Comparison of ENCODE assay signal across 8 cellular contexts in genomic region chr15:72670656-72671352, GRCh38. TPM values are rescaled to one million over a fixed set of nuclear protein-coding genes. Genes with fewer than 3 reads are reported as not detected.
DNase-seq lines count a peak whose midpoint lies in the region; ATAC-seq, FAIRE-seq and TF ChIP-seq lines count a peak whose summit lies in the region.
"Not testable (repeated sequence)": the region's sequence is repeated elsewhere in the genome, so short reads cannot be mapped to it uniquely, and the experiment has no call there.

No MANE protein-coding gene starts in this region.

- H3K9me3 ChIP-seq in iPS-18c (ENCODE audit: control insufficient read depth, insufficient read depth, low read length); tibial artery: not testable (repeated sequence)

- H3K4me1 Mint-ChIP-seq in central memory CD8-positive, alpha-beta T cell = not testable (repeated sequence)

- H3K9ac ChIP-seq in rectal smooth muscle tissue (ENCODE audit: low read length) = not testable (repeated sequence)

- not testable (repeated sequence) for H3K27me3 ChIP-seq in rectal smooth muscle tissue (ENCODE audit: control insufficient read depth, insufficient read depth, low read length)
- peaks cover 0 to 12% of the 10 kb centered on the region in 2 donors for H3K27me3 ChIP-seq in tibial artery

- H3K27me3 Mint-ChIP-seq in central memory CD8-positive, alpha-beta T cell = peaks cover 21% of the 10 kb centered on the region

- peak; percentile 95 for ATAC-seq in central memory CD8-positive, alpha-beta T cell (replicated peaks; ENCODE audit: extremely low read depth, poor library complexity, severe bottlenecking)

- not testable (repeated sequence) for H3K27ac ChIP-seq in rectal smooth muscle tissue (ENCODE audit: low read depth, low read length); tibial artery

- not testable (repeated sequence) for H3K9me3 Mint-ChIP-seq in central memory CD8-positive, alpha-beta T cell

- peak overlapping the region; percentile 47 for H3K4me3 Mint-ChIP-seq in central memory CD8-positive, alpha-beta T cell

- DNase-seq in GM12865 (ENCODE audit: low read depth) (peak; percentile 74), H54 (ENCODE audit: insufficient read length, low spot score) (peak; percentile 23), tibial artery (peak; percentile 72 to 82)
- DNase-seq in Jurkat, Clone E6-1 (ENCODE audit: low read depth, low spot score) = peak; percentile 32
- peak; percentile 43 to 51 for DNase-seq in activated CD4-positive, alpha-beta T cell treated with anti-CD3 and anti-CD28 coated beads, Interleukin-2, amount 50 U/mL, for 24 hours (ENCODE audit: low read depth in 1 of 2, low spot score in 1 of 2)
- peak; percentile 57 to 64 for DNase-seq in central memory CD8-positive, alpha-beta T cell (ENCODE audit: low spot score in 2 of 2)

- peak; percentile 98 for FAIRE-seq in H54 (lab: Jason Lieb, UNC)

- not testable (repeated sequence) for H3K36me3 ChIP-seq in rectal smooth muscle tissue (ENCODE audit: control insufficient read depth, insufficient read depth, low read length); tibial artery

- intact Hi-C loops in tibial artery (cut with DNase I; ENCODE audit: low total_unique reads) = not testable (repeated sequence)

- TF ChIP-seq CTCF in GM12865 (IDR thresholded peaks at IDR 0.05; ENCODE audit: insufficient read depth, low read depth, low read length, missing control alignments) = peak; percentile 75
- TF ChIP-seq CTCF in tibial artery (IDR thresholded peaks at IDR 0.05) = peak; percentile 61 to 71

- H3K36me3 Mint-ChIP-seq in central memory CD8-positive, alpha-beta T cell (ENCODE audit: insufficient read depth) = not testable (repeated sequence)

- H3K4me1 ChIP-seq in rectal smooth muscle tissue (ENCODE audit: control insufficient read depth, insufficient read depth, low read length); tibial artery: not testable (repeated sequence)

- H3K4me3 ChIP-seq in GM12865 (ENCODE audit: low read depth, low read length) (peak overlapping the region; percentile 27; the same call in 1 of the 2 replicates), iPS-18c (ENCODE audit: insufficient read depth, low read depth, low read length) (peak overlapping the region; percentile 2; the same call in 1 of the 2 replicates), rectal smooth muscle tissue (ENCODE audit: low read length) (peak overlapping the region; percentile 44), tibial artery (peak overlapping the region in 1 of 2 donors; percentile 36)
- H3K4me3 ChIP-seq in Jurkat, Clone E6-1 (ENCODE audit: low read length) = peak overlapping the region; percentile 33

- H3K27ac Mint-ChIP-seq in central memory CD8-positive, alpha-beta T cell (ENCODE audit: low read depth) = not testable (repeated sequence)

- TF ChIP-seq POLR2A in H54 (IDR thresholded peaks at IDR 0.05; ENCODE audit: low read depth, low read length) = not testable (repeated sequence)

RNA-seq across cellular contexts. Expression of gene HIGD2B, which starts 15.2 kb away (rescaled TPM):
- polyA plus RNA-seq in Jurkat, Clone E6-1 (2012; ENCODE audit: insufficient read depth, insufficient read length) = not detected

RNA-seq across cellular contexts. Expression of gene BBS4, which starts 15.2 kb away (rescaled TPM):
- polyA plus RNA-seq in Jurkat, Clone E6-1 (2012; ENCODE audit: insufficient read depth, insufficient read length) = 31.3 TPM

RNA-seq across cellular contexts. Expression of gene GOLGA6B, which starts 16.3 kb away (rescaled TPM):
- polyA plus RNA-seq in Jurkat, Clone E6-1 (2012; ENCODE audit: insufficient read depth, insufficient read length) = not detected

Comparison
In these comparisons a context has a peak if more than half of its experiments do, and no peak if none do; other contexts are left out.
1. DNase-seq: peak in every context shown above with its lines; median percentile 77 in tibial artery; 74 in GM12865; 60 in central memory CD8-positive, alpha-beta T cell; 47 in activated CD4-positive, alpha-beta T cell treated with anti-CD3 and anti-CD28 coated beads, Interleukin-2, amount 50 U/mL, for 24 hours; 32 in Jurkat, Clone E6-1; 23 in H54.